ENCODE assay signal across 8 cellular contexts in the genomic region with DNA sequence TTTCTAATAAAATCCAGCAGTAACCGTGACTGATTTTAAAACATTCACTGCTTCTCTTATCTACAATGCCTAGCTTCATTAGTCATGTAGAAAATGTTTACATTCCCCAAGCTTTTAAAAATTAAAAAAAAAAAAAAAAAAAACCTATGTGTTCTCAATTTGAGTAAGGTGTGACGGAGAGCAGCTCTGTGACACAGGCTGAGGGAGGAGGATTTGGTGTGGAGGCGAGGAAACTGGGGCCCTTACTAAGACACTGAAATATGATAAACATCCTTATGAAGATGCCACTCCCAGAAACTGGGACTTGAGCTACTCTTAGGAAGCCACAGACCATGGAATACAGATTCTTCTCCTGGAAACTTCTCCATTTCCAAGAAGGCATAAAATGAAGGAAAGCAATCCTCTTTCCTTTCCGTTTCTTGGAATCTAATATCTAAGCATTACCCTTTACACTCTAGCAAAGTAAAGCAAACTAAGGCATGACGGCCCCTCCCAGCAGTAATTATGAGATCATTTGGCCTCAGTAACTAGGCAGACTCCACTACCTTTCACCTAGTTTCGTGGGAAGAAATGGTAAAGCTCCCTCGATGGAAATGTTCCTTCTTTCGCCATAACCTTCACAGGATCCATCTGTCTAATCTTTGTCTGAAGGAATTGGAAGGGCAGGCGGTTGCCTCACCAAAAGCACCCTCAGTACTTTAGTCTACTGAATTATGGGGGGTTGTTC. TPM values are rescaled to one million over a fixed set of nuclear protein-coding genes. Genes with fewer than 3 reads are reported as not detected.
A peak's percentile ranks its signal among the peaks of the same experiment; 100 is the strongest.
DNase-seq lines count a peak whose midpoint lies in the region; ATAC-seq and TF ChIP-seq lines count a peak whose summit lies in the region.

No MANE protein-coding gene starts in this region.

- H3K27me3 ChIP-seq in RWPE2 (ENCODE audit: insufficient read depth, poor library complexity, severe bottlenecking), result no peaks in the 10 kb centered on the region
- no peaks in the 10 kb centered on the region for H3K27me3 ChIP-seq in esophagus squamous epithelium

- DNase-seq in ACHN, result peak; percentile 26
- peak; percentile 90 for DNase-seq in RWPE2 (ENCODE audit: low spot score)
- DNase-seq in esophagus squamous epithelium (lab: John Stamatoyannopoulos, UW), result no peak
- DNase-seq in NCI-H2196 treated with DMSO at 0.1 percent for 48 hours (lab: John Stamatoyannopoulos, UW; ENCODE audit: unreplicated experiment), result no peak
- no peak for DNase-seq in inferior parietal cortex (ENCODE audit: extremely low spot score)
- no peak for DNase-seq in T-helper 9 cell

- H3K27ac ChIP-seq in RWPE2 (ENCODE audit: poor library complexity, severe bottlenecking) (peak overlapping the region; percentile 96), esophagus squamous epithelium (peak overlapping the region in 3 of 4 donors; percentile 45 to 72 (median 64))

- H3K27ac Mint-ChIP-seq in stimulated activated memory B cell treated with anti-CD40 and anti-IgM and Interleukin-4, amounts not matched to agents 10 μg/mL and 1 μg/mL and 100 μg/mL, for 72 hours, result peak overlapping the region; percentile 10

- H3K4me3 Mint-ChIP-seq in stimulated activated memory B cell treated with anti-CD40 and anti-IgM and Interleukin-4, amounts not matched to agents 10 μg/mL and 1 μg/mL and 100 μg/mL, for 72 hours, result no peak overlapping the region

- H3K9me3 ChIP-seq in RWPE2 (ENCODE audit: severe bottlenecking) (no peaks in the 10 kb centered on the region), esophagus squamous epithelium (no peaks in the 10 kb centered on the region)

- ATAC-seq in GM21515 (IDR thresholded peaks at IDR 0.05; ENCODE audit: unreplicated experiment) (peak; percentile 19), RWPE2 (ENCODE audit: low read depth) (peak; percentile 87)
- ATAC-seq in stimulated activated memory B cell treated with anti-CD40 and anti-IgM and Interleukin-4, amounts not matched to agents 10 μg/mL and 1 μg/mL and 100 μg/mL, for 72 hours, result peak; percentile 52

- H3K9me3 Mint-ChIP-seq in stimulated activated memory B cell treated with anti-CD40 and anti-IgM and Interleukin-4, amounts not matched to agents 10 μg/mL and 1 μg/mL and 100 μg/mL, for 72 hours, result no peaks in the 10 kb centered on the region

- H3K4me1 ChIP-seq in RWPE2 (ENCODE audit: insufficient read depth, poor library complexity, severe bottlenecking), result peaks cover 44% of the 10 kb centered on the region
- peaks cover 0 to 38% (median 0%) of the 10 kb centered on the region in 3 donors for H3K4me1 ChIP-seq in esophagus squamous epithelium

- WGBS in esophagus squamous epithelium, 2 donors, result 48 to 64% methylated on average over 7 to 9 of the region's 9 CpGs

- peaks cover 21% of the 10 kb centered on the region for H3K4me1 Mint-ChIP-seq in stimulated activated memory B cell treated with anti-CD40 and anti-IgM and Interleukin-4, amounts not matched to agents 10 μg/mL and 1 μg/mL and 100 μg/mL, for 72 hours

- H3K27me3 Mint-ChIP-seq in stimulated activated memory B cell treated with anti-CD40 and anti-IgM and Interleukin-4, amounts not matched to agents 10 μg/mL and 1 μg/mL and 100 μg/mL, for 72 hours, result no peaks in the 10 kb centered on the region

- in situ Hi-C loops in ACHN (cut with HindIII; ENCODE audit: low pct_ligation_motif_present, low pct_unique_long_range_greater_than_20kb, low sequenced_read_pairs), result no loop called here

- no peak for TF ChIP-seq CTCF in RWPE2 (IDR thresholded peaks at IDR 0.05; ENCODE audit: poor library complexity, severe bottlenecking)
- no peak for TF ChIP-seq CTCF in esophagus squamous epithelium (IDR thresholded peaks at IDR 0.05)

- TF ChIP-seq POLR2A in esophagus squamous epithelium (IDR thresholded peaks at IDR 0.05), result no peak

- intact Hi-C loops in esophagus squamous epithelium (cut with DNase I), result no loop called here

- peaks cover 6% of the 10 kb centered on the region for H3K36me3 Mint-ChIP-seq in stimulated activated memory B cell treated with anti-CD40 and anti-IgM and Interleukin-4, amounts not matched to agents 10 μg/mL and 1 μg/mL and 100 μg/mL, for 72 hours

- peaks cover 10% of the 10 kb centered on the region for H3K36me3 ChIP-seq in RWPE2 (ENCODE audit: low read depth)
- peaks cover 0 to 22% (median 0%) of the 10 kb centered on the region in 3 donors for H3K36me3 ChIP-seq in esophagus squamous epithelium

- H3K4me3 ChIP-seq in RWPE2 (ENCODE audit: severe bottlenecking) (no peak overlapping the region), esophagus squamous epithelium (no peak overlapping the region)

RNA-seq across cellular contexts. Expression of gene GRAMD2B, which starts 23.5 kb away (rescaled TPM):
- 10 to 100 TPM; 10.2 to 29.0 (median 15.8) TPM for total RNA-seq in esophagus squamous epithelium

Comparison
In these comparisons a context has a peak if more than half of its experiments do, and no peak if none do; other contexts are left out.
1. DNase-seq: peak in ACHN (single experiment) and RWPE2 (single experiment); none in esophagus squamous epithelium (single experiment), NCI-H2196 treated with DMSO at 0.1 percent for 48 hours (single experiment), inferior parietal cortex (single experiment) and T-helper 9 cell (single experiment).
2. ATAC-seq: peak in every context shown above with its lines; median percentile 87 in RWPE2; 52 in stimulated activated memory B cell treated with anti-CD40 and anti-IgM and Interleukin-4, amounts not matched to agents 10 μg/mL and 1 μg/mL and 100 μg/mL, for 72 hours; 19 in GM21515.